ENCODE assay signal across 1 cellular context in genomic region chr6:137832110-137832509, GRCh38.
TF ChIP-seq lines count a peak whose summit lies in the region.

No MANE protein-coding gene starts in this region.

TF ChIP-seq in GM12878, 131 proteins besides CTCF, POLR2A, EP300 and RAD21 (continued from another document):
- TF ChIP-seq, protein P1, sequence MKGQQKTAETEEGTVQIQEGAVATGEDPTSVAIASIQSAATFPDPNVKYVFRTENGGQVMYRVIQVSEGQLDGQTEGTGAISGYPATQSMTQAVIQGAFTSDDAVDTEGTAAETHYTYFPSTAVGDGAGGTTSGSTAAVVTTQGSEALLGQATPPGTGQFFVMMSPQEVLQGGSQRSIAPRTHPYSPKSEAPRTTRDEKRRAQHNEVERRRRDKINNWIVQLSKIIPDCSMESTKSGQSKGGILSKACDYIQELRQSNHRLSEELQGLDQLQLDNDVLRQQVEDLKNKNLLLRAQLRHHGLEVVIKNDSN (IDR thresholded peaks at IDR 0.05; ENCODE audit: borderline replicate concordance, extremely low read length, insufficient read depth, low read depth, low read length), result no peak
- TF ChIP-seq, protein P2, sequence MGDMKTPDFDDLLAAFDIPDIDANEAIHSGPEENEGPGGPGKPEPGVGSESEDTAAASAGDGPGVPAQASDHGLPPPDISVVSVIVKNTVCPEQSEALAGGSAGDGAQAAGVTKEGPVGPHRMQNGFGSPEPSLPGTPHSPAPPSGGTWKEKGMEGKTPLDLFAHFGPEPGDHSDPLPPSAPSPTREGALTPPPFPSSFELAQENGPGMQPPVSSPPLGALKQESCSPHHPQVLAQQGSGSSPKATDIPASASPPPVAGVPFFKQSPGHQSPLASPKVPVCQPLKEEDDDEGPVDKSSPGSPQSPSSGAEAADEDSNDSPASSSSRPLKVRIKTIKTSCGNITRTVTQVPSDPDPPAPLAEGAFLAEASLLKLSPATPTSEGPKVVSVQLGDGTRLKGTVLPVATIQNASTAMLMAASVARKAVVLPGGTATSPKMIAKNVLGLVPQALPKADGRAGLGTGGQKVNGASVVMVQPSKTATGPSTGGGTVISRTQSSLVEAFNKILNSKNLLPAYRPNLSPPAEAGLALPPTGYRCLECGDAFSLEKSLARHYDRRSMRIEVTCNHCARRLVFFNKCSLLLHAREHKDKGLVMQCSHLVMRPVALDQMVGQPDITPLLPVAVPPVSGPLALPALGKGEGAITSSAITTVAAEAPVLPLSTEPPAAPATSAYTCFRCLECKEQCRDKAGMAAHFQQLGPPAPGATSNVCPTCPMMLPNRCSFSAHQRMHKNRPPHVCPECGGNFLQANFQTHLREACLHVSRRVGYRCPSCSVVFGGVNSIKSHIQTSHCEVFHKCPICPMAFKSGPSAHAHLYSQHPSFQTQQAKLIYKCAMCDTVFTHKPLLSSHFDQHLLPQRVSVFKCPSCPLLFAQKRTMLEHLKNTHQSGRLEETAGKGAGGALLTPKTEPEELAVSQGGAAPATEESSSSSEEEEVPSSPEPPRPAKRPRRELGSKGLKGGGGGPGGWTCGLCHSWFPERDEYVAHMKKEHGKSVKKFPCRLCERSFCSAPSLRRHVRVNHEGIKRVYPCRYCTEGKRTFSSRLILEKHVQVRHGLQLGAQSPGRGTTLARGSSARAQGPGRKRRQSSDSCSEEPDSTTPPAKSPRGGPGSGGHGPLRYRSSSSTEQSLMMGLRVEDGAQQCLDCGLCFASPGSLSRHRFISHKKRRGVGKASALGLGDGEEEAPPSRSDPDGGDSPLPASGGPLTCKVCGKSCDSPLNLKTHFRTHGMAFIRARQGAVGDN (IDR thresholded peaks at IDR 0.05), result no peak
- TF ChIP-seq SMAD1 (IDR thresholded peaks at IDR 0.05; ENCODE audit: low read depth, partially characterized antibody), result no peak
- 0 out of 2 replicates have a peak, but pooled peaks have one; percentile 16 for TF ChIP-seq ATF7 (IDR thresholded peaks at IDR 0.05; ENCODE audit: low read depth)
- no peak for TF ChIP-seq NBN (IDR thresholded peaks at IDR 0.05)
- no peak for TF ChIP-seq ZNF274 (IDR thresholded peaks at IDR 0.05; ENCODE audit: insufficient read depth, insufficient read length)
- TF ChIP-seq FOXK2 (IDR thresholded peaks at IDR 0.05), result no peak
- TF ChIP-seq BACH1 (IDR thresholded peaks at IDR 0.05; ENCODE audit: borderline replicate concordance), result no peak
- no peak for TF ChIP-seq RB1 (IDR thresholded peaks at IDR 0.05; ENCODE audit: borderline replicate concordance)
- TF ChIP-seq SP1 (IDR thresholded peaks at IDR 0.05; ENCODE audit: low read depth, low read length), result no peak
- TF ChIP-seq NFIC (IDR thresholded peaks at IDR 0.05; ENCODE audit: low read depth, low read length), result peak; percentile 62; the same call in 1 of the 2 replicates
- no peak for TF ChIP-seq SMC3 (IDR thresholded peaks at IDR 0.05; ENCODE audit: borderline replicate concordance, low read length)
- TF ChIP-seq, protein P3, sequence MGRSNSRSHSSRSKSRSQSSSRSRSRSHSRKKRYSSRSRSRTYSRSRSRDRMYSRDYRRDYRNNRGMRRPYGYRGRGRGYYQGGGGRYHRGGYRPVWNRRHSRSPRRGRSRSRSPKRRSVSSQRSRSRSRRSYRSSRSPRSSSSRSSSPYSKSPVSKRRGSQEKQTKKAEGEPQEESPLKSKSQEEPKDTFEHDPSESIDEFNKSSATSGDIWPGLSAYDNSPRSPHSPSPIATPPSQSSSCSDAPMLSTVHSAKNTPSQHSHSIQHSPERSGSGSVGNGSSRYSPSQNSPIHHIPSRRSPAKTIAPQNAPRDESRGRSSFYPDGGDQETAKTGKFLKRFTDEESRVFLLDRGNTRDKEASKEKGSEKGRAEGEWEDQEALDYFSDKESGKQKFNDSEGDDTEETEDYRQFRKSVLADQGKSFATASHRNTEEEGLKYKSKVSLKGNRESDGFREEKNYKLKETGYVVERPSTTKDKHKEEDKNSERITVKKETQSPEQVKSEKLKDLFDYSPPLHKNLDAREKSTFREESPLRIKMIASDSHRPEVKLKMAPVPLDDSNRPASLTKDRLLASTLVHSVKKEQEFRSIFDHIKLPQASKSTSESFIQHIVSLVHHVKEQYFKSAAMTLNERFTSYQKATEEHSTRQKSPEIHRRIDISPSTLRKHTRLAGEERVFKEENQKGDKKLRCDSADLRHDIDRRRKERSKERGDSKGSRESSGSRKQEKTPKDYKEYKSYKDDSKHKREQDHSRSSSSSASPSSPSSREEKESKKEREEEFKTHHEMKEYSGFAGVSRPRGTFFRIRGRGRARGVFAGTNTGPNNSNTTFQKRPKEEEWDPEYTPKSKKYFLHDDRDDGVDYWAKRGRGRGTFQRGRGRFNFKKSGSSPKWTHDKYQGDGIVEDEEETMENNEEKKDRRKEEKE (IDR thresholded peaks at IDR 0.05), result no peak
- no peak for TF ChIP-seq ZNF24 (IDR thresholded peaks at IDR 0.05)
- no peak for TF ChIP-seq POLR2AphosphoS2 (IDR thresholded peaks at IDR 0.05; ENCODE audit: low read depth, low read length)
- no peak for TF ChIP-seq IRF4 (IDR thresholded peaks at IDR 0.05; ENCODE audit: low read depth, low read length)
- TF ChIP-seq WRNIP1 (IDR thresholded peaks at IDR 0.05; ENCODE audit: borderline replicate concordance, low read depth, low read length), result no peak
- TF ChIP-seq, protein P4, sequence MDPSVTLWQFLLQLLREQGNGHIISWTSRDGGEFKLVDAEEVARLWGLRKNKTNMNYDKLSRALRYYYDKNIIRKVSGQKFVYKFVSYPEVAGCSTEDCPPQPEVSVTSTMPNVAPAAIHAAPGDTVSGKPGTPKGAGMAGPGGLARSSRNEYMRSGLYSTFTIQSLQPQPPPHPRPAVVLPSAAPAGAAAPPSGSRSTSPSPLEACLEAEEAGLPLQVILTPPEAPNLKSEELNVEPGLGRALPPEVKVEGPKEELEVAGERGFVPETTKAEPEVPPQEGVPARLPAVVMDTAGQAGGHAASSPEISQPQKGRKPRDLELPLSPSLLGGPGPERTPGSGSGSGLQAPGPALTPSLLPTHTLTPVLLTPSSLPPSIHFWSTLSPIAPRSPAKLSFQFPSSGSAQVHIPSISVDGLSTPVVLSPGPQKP (IDR thresholded peaks at IDR 0.05; ENCODE audit: low read depth, low read length), result no peak
- TF ChIP-seq TARDBP (IDR thresholded peaks at IDR 0.05; ENCODE audit: borderline replicate concordance), result no peak
- peak; percentile 82 for TF ChIP-seq RUNX3 (IDR thresholded peaks at IDR 0.05; ENCODE audit: low read length)
- TF ChIP-seq CHD2 (IDR thresholded peaks at IDR 0.05; ENCODE audit: borderline replicate concordance, low read depth, low read length), result no peak
- TF ChIP-seq, protein P5, sequence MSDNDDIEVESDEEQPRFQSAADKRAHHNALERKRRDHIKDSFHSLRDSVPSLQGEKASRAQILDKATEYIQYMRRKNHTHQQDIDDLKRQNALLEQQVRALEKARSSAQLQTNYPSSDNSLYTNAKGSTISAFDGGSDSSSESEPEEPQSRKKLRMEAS (IDR thresholded peaks at IDR 0.05; ENCODE audit: low read depth, low read length), result no peak
- peak; percentile 16; the same call in 1 of the 2 replicates for TF ChIP-seq CREB1 (IDR thresholded peaks at IDR 0.05; ENCODE audit: low read depth)
- TF ChIP-seq BMI1 (IDR thresholded peaks at IDR 0.05; ENCODE audit: borderline replicate concordance), result no peak
- TF ChIP-seq, protein P6, sequence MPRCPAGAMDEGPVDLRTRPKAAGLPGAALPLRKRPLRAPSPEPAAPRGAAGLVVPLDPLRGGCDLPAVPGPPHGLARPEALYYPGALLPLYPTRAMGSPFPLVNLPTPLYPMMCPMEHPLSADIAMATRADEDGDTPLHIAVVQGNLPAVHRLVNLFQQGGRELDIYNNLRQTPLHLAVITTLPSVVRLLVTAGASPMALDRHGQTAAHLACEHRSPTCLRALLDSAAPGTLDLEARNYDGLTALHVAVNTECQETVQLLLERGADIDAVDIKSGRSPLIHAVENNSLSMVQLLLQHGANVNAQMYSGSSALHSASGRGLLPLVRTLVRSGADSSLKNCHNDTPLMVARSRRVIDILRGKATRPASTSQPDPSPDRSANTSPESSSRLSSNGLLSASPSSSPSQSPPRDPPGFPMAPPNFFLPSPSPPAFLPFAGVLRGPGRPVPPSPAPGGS (IDR thresholded peaks at IDR 0.05; ENCODE audit: borderline replicate concordance, insufficient read depth, low read depth, low read length, poor library complexity, severe bottlenecking), result no peak
- no peak for TF ChIP-seq ZBTB4 (CRISPR knock-in tag; IDR thresholded peaks at IDR 0.05)
- no peak for TF ChIP-seq ESRRA (IDR thresholded peaks at IDR 0.05; ENCODE audit: low read length)
- TF ChIP-seq ETV6 (conservative IDR thresholded peaks at IDR 0.05 in 1 of 2, IDR thresholded peaks at IDR 0.05 in 1 of 2; ENCODE audit: borderline replicate concordance in 1 of 2, low read depth in 1 of 2), result no peak
- TF ChIP-seq TBL1XR1 (IDR thresholded peaks at IDR 0.05; ENCODE audit: low read depth, low read length), result no peak
- no peak for TF ChIP-seq ZBED1 (IDR thresholded peaks at IDR 0.05; ENCODE audit: borderline replicate concordance)
- no peak for TF ChIP-seq KAT2A (conservative IDR thresholded peaks at IDR 0.05; ENCODE audit: control insufficient read depth, low read depth, low read length)
- TF ChIP-seq MEF2B (IDR thresholded peaks at IDR 0.05; ENCODE audit: partially characterized antibody, poor library complexity, severe bottlenecking), result peak; percentile 48
- no peak for TF ChIP-seq E2F8 (IDR thresholded peaks at IDR 0.05; ENCODE audit: low read depth, partially characterized antibody)
- TF ChIP-seq ASH2L (IDR thresholded peaks at IDR 0.05; ENCODE audit: borderline replicate concordance, low read depth), result no peak
- TF ChIP-seq E4F1 (IDR thresholded peaks at IDR 0.05; ENCODE audit: borderline replicate concordance, partially characterized antibody), result no peak
- no peak for TF ChIP-seq POLR2AphosphoS5 (IDR thresholded peaks at IDR 0.05; ENCODE audit: low read length)
- TF ChIP-seq IKZF2 (IDR thresholded peaks at IDR 0.05), result peak in 1 of 2 experiments; percentile 50; a peak in 1 of 4 replicates
- TF ChIP-seq SREBF2 (IDR thresholded peaks at IDR 0.05; ENCODE audit: low read length), result no peak
- peak; percentile 30; the same call in 1 of the 2 replicates for TF ChIP-seq EED (IDR thresholded peaks at IDR 0.05; ENCODE audit: low read depth)
- no peak for TF ChIP-seq BRCA1 (IDR thresholded peaks at IDR 0.05; ENCODE audit: low read depth, low read length)
- no peak for TF ChIP-seq NR2C1 (IDR thresholded peaks at IDR 0.05)
TF ChIP-seq in GM12878: peak in this region for 10.
